In the genomic region with DNA sequence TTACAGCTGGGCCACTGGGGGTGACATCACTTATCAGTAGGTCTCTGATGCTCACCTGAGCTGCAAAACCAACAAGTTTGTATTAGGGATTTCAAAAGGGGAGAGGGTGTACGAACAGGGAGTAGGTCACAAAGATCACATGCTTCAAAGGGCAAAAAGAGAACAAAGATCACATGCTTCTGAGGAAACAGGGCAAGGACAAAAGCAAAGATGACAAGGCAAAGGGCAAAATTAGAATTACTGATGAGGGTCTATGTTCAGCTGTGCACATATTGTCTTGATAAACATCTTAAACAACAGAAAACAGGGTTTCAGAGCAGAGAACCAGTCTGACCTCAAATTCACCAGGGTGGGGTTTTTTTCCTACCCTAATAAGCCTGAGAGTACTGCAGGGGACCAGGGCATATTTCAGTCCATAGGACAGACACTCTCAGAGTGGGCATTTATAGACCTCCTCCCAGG, we compare ENCODE assay signal across 7 cellular contexts. TPM values are rescaled to one million over a fixed set of nuclear protein-coding genes. Genes with fewer than 3 reads are reported as not detected.
"Had no signal": no experiment of that assay in that cellular context is flagged by ENCODE, and none has a peak within 500 bp of the region (broad histone marks: within the 10 kb centered on the region; RNA-seq: fewer than 3 reads in every experiment).

No MANE protein-coding gene starts in this region.

RNA-seq across cellular contexts. Expression of a gene that starts 6.2 kb away (rescaled TPM):
- total RNA-seq: esophagus mucosa, esophagus squamous epithelium, gastrocnemius medialis, heart right ventricle, left cardiac atrium, lower leg skin, mesenteric fat pad had no signal
